In the genomic region with DNA sequence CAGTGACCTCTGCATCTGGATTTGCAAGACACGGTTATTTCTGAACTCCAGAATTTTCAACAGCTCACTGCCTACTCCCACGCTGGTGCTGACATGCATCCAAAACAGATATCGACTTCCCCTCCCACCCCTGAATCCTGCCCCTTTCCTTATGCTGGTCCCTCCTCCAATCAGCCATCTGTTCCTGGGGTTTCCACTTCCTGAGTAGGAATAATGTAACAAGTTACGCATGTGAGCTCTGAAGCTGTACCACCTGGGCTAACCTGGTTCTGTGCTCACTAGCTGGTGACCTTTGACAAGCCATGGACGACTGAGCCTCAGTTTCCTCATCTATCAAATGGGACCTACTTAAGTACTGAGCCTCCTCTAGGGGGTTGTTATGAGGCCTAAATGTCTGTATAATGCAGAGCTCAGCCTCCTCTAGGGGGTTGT, we compare ENCODE assay signal across 11 cellular contexts. TPM values are rescaled to one million over a fixed set of nuclear protein-coding genes. Genes with fewer than 3 reads are reported as not detected.
DNase-seq lines count a peak whose midpoint lies in the region; ATAC-seq, FAIRE-seq and TF ChIP-seq lines count a peak whose summit lies in the region.
"Had no signal": no experiment of that assay in that cellular context is flagged by ENCODE, and none has a peak within 500 bp of the region (broad histone marks: within the 10 kb centered on the region; RNA-seq: fewer than 3 reads in every experiment).

No MANE protein-coding gene starts in this region.

- FAIRE-seq in A549 (lab: Jason Lieb, UNC): no peak

- H3K4me2 ChIP-seq in A549: peak overlapping the region; percentile 74

- DNase-seq in A549 (ENCODE audit: low read depth in 1 of 2, low spot score in 1 of 2) (no peak), T-cell (no peak), fibroblast of mammary gland (ENCODE audit: low read depth) (peak; percentile 24), SHP77 treated with DMSO at 0.1 percent for 48 hours (lab: John Stamatoyannopoulos, UW) (no peak), inferior parietal cortex (ENCODE audit: extremely low spot score) (no peak), transverse colon (no peak), HEK293T (ENCODE audit: extremely low spot score) (no peak)
- no peak for DNase-seq in CD4-positive, alpha-beta memory T cell
- DNase-seq: erythroblast; stimulated activated CD4-positive, alpha-beta T cell treated with anti-CD3 and anti-CD28 coated beads, Interleukin-4, amount 100 ng/mL, for 1 hour; T-helper 9 cell had no signal

- peaks cover 16 to 40% (median 26%) of the 10 kb centered on the region in 4 donors for H3K4me1 Mint-ChIP-seq in CD4-positive, alpha-beta memory T cell
- peaks cover 16 to 28% (median 20%) of the 10 kb centered on the region in 3 donors for H3K4me1 Mint-ChIP-seq in T-cell

- H3K27ac ChIP-seq in A549 (no peak overlapping the region), transverse colon (no peak overlapping the region)
- H3K27ac ChIP-seq in CD4-positive, alpha-beta memory T cell (ENCODE audit: low read depth, low read length): no peak overlapping the region

- peak overlapping the region; percentile 26 to 80 (median 67) for H3K4me3 Mint-ChIP-seq in CD4-positive, alpha-beta memory T cell
- peak overlapping the region; percentile 46 to 86 (median 84) for H3K4me3 Mint-ChIP-seq in T-cell

- no peak overlapping the region for H3K4me3 ChIP-seq in A549
- no peak overlapping the region for H3K4me3 ChIP-seq in CD4-positive, alpha-beta memory T cell (ENCODE audit: low read length in 2 of 2)
- H3K4me3 ChIP-seq in fibroblast of mammary gland (ENCODE audit: control insufficient read depth, low read depth, low read length): no peak overlapping the region
- no peak overlapping the region for H3K4me3 ChIP-seq in transverse colon

- H3K9me3 Mint-ChIP-seq in CD4-positive, alpha-beta memory T cell: peaks cover 0 to 3% (median 0%) of the 10 kb centered on the region in 8 donors
- no peaks in the 10 kb centered on the region for H3K9me3 Mint-ChIP-seq in T-cell

- WGBS in A549 (ENCODE audit: missing lambda C conversion rate): 91% methylated on average over 5 of the region's 5 CpGs
- WGBS in transverse colon (ENCODE audit: low coverage in 1 of 2), 2 donors: 67 to 87% methylated on average over 2 to 5 of the region's 5 CpGs

- TF ChIP-seq CTCF in A549 (IDR thresholded peaks at IDR 0.05) (no peak), fibroblast of mammary gland (conservative IDR thresholded peaks at IDR 0.05; ENCODE audit: control insufficient read depth, insufficient read depth, low read depth, low read length) (no peak), transverse colon (IDR thresholded peaks at IDR 0.05) (no peak)

- intact Hi-C loops in CD4-positive, alpha-beta memory T cell (cut with micrococcal nuclease): loop anchor here (10.0 kb wide), 1 partner anchor 59 kb away; no protein-coding TSS in a partner anchor
- intact Hi-C loops in transverse colon (cut with DNase I; ENCODE audit: low total_unique reads): no loop called here

- H3K36me3 Mint-ChIP-seq in CD4-positive, alpha-beta memory T cell: peaks cover 0 to 2% of the 10 kb centered on the region in 2 donors
- H3K36me3 Mint-ChIP-seq in T-cell: no peaks in the 10 kb centered on the region

- no peak for TF ChIP-seq RAD21 in A549 (conservative IDR thresholded peaks at IDR 0.05 in 1 of 2, IDR thresholded peaks at IDR 0.05 in 1 of 2)

- POLR2A ChIA-PET in A549 (lab: Yijun Ruan, JAX) (no interaction called here), T-cell (lab: Charles Lee) (interaction anchor here in 1 of 2 donors (0.7 kb wide), 1 partner anchor 10 kb away, joined by 3 read pairs; no protein-coding TSS in a partner anchor), HEK293T (lab: Yijun Ruan, JAX) (interaction anchor here (2.0 to 3.3 kb wide), 2 partner anchors 9 to 27 kb away, joined by 9 to 15 read pairs; no protein-coding TSS in a partner anchor)
- POLR2A ChIA-PET in CD4-positive, alpha-beta memory T cell (lab: Charles Lee; ENCODE audit: partially characterized antibody): interaction anchor here (1.0 to 2.0 kb wide), 3 partner anchors 12 to 123 kb away, joined by 3 to 7 read pairs (median 5); no protein-coding TSS in a partner anchor

- TF ChIP-seq POLR2A in A549 (IDR thresholded peaks at IDR 0.05; ENCODE audit: low read length): no peak
- TF ChIP-seq POLR2A in transverse colon (IDR thresholded peaks at IDR 0.05): no peak

- peak overlapping the region in 5 of 7 donors; percentile 8 to 84 (median 69) for H3K27ac Mint-ChIP-seq in CD4-positive, alpha-beta memory T cell
- H3K27ac Mint-ChIP-seq in T-cell: peak overlapping the region in 1 of 2 donors; percentile 49

- ATAC-seq in A549 (no peak), T-cell (replicated peaks in 1 of 4) (no peak)

- H3K4me1 ChIP-seq in A549 (peaks cover 18% of the 10 kb centered on the region), transverse colon (peaks cover 0 to 18% (median 6%) of the 10 kb centered on the region in 4 donors)
- H3K4me1 ChIP-seq in CD4-positive, alpha-beta memory T cell (ENCODE audit: insufficient read depth, low read length): peaks cover 28% of the 10 kb centered on the region

- no peaks in the 10 kb centered on the region for H3K27me3 Mint-ChIP-seq in CD4-positive, alpha-beta memory T cell
- H3K27me3 Mint-ChIP-seq in T-cell: no peaks in the 10 kb centered on the region

- H3K36me3 ChIP-seq in CD4-positive, alpha-beta memory T cell (ENCODE audit: insufficient read depth, low read length): no peaks in the 10 kb centered on the region
- H3K36me3 ChIP-seq in transverse colon: no peaks in the 10 kb centered on the region

- no peaks in the 10 kb centered on the region for H3K27me3 ChIP-seq in CD4-positive, alpha-beta memory T cell (ENCODE audit: insufficient read depth, low read length)
- no peaks in the 10 kb centered on the region for H3K27me3 ChIP-seq in transverse colon

- in situ Hi-C loops in transverse colon (cut with MboI; ENCODE audit: low pct_ligation_motif_present in 1 of 4, low pct_unique_long_range_greater_than_20kb in 1 of 4, low sequenced_read_pairs in 3 of 4): no loop called here

- no peaks in the 10 kb centered on the region for H3K9me3 ChIP-seq in A549
- H3K9me3 ChIP-seq in CD4-positive, alpha-beta memory T cell (ENCODE audit: control insufficient read depth in 1 of 2, low read length in 2 of 2): no peaks in the 10 kb centered on the region
- no peaks in the 10 kb centered on the region for H3K9me3 ChIP-seq in transverse colon

- CTCF ChIA-PET in A549 (lab: Yijun Ruan, JAX): interaction anchor here (1.2 to 2.9 kb wide), 6 partner anchors 10 to 271 kb away, joined by 3 to 11 read pairs (median 4); no protein-coding TSS in a partner anchor
- CTCF ChIA-PET in CD4-positive, alpha-beta memory T cell (lab: Charles Lee; ENCODE audit: partially characterized antibody): no interaction called here
- CTCF ChIA-PET in T-cell (lab: Charles Lee): interaction anchor here in 1 of 2 donors (0.8 to 3.2 kb wide), 2 partner anchors 81 to 270 kb away, joined by 4 to 18 read pairs; no protein-coding TSS in a partner anchor
- CTCF ChIA-PET in HEK293T (lab: Yijun Ruan, JAX): no interaction called here

- TF ChIP-seq EP300 in A549 (IDR thresholded peaks at IDR 0.05): no peak
- TF ChIP-seq EP300 in transverse colon (IDR thresholded peaks at IDR 0.05; ENCODE audit: low read depth): no peak

TF ChIP-seq in A549, 52 proteins besides CTCF, POLR2A, EP300 and RAD21 (continues in another document):
- no peak for TF ChIP-seq PHF8 (IDR thresholded peaks at IDR 0.05; ENCODE audit: borderline replicate concordance, low read depth)
- no peak for TF ChIP-seq CEBPB (IDR thresholded peaks at IDR 0.05)
- no peak for TF ChIP-seq JUNB (IDR thresholded peaks at IDR 0.05)
- TF ChIP-seq TFCP2L1 (CRISPR knock-in tag; IDR thresholded peaks at IDR 0.05): no peak
- no peak for TF ChIP-seq RCOR1 (IDR thresholded peaks at IDR 0.05; ENCODE audit: low read depth, low read length)
- TF ChIP-seq, protein P1, sequence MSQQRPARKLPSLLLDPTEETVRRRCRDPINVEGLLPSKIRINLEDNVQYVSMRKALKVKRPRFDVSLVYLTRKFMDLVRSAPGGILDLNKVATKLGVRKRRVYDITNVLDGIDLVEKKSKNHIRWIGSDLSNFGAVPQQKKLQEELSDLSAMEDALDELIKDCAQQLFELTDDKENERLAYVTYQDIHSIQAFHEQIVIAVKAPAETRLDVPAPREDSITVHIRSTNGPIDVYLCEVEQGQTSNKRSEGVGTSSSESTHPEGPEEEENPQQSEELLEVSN (IDR thresholded peaks at IDR 0.05; ENCODE audit: borderline replicate concordance, low read depth): no peak
- no peak for TF ChIP-seq RFX5 (IDR thresholded peaks at IDR 0.05)
- TF ChIP-seq FOXS1 (CRISPR knock-in tag; IDR thresholded peaks at IDR 0.05): no peak
- no peak for TF ChIP-seq SMC3 (IDR thresholded peaks at IDR 0.05)

TF ChIP-seq in HEK293T, 16 proteins besides CTCF, POLR2A, EP300 and RAD21 (continues in another document):
- no peak for TF ChIP-seq HDGF (IDR thresholded peaks at IDR 0.05; ENCODE audit: borderline replicate concordance)
- TF ChIP-seq ARNT (IDR thresholded peaks at IDR 0.05): no peak
- TF ChIP-seq ELF4 (IDR thresholded peaks at IDR 0.05): no peak
- no peak for TF ChIP-seq FOXK2 (IDR thresholded peaks at IDR 0.05)
- no peak for TF ChIP-seq FOXA1 (IDR thresholded peaks at IDR 0.05)
- no peak for TF ChIP-seq CTBP1 (IDR thresholded peaks at IDR 0.05; ENCODE audit: borderline replicate concordance)
- TF ChIP-seq PKNOX1 (IDR thresholded peaks at IDR 0.05): no peak
- no peak for TF ChIP-seq BHLHE40 (IDR thresholded peaks at IDR 0.05; ENCODE audit: borderline replicate concordance)
- no peak for TF ChIP-seq LEF1 (IDR thresholded peaks at IDR 0.05; ENCODE audit: borderline replicate concordance)
- no peak for TF ChIP-seq SUZ12 (IDR thresholded peaks at IDR 0.05)
- TF ChIP-seq TARDBP (IDR thresholded peaks at IDR 0.05): no peak

RNA-seq across cellular contexts. Expression of gene NCAPG2, which starts 1.7 kb away (rescaled TPM):
- 49.2 and 63.0 TPM in 2 replicates for polyA plus RNA-seq in A549 (2011; rRNA removed)
- 39.7 and 41.5 TPM in 2 replicates for polyA plus RNA-seq in A549 (2012; cell fraction: cytosol; rRNA removed)
- 34.7 and 47.1 TPM in 2 replicates for polyA plus RNA-seq in A549 (2012; cell fraction: nucleus; rRNA removed)
- polyA plus RNA-seq in A549 (2017; fragmentation: RNase III; extraction: RNeasy Plus Mini Kit Qiagen cat#74134 plus additional on column Dnase treatment): 49.4 to 54.0 TPM (median 53.8 TPM) in 3 replicates
- polyA minus RNA-seq in A549 (2011; rRNA and poly(A)+ RNA removed): 70.8 and 71.5 TPM in 2 replicates
- total RNA-seq in CD4-positive, alpha-beta memory T cell: 10 to 100 TPM; 15.0 to 17.9 TPM
- 10 to 100 TPM in 1 of 2 donors, 1 to 10 TPM in 1; 7.2 to 12.9 TPM for polyA plus RNA-seq in CD4-positive, alpha-beta memory T cell
- total RNA-seq in T-cell: 10 to 100 TPM in 3 of 5 donors, 1 to 10 TPM in 2; 6.2 to 14.7 (median 11.9) TPM
- total RNA-seq in transverse colon: 1 to 10 TPM; 3.4 to 9.0 (median 4.3) TPM
